In genomic region chr12:55847603-55848329, GRCh38 we compare ENCODE assay signal across 9 cellular contexts. TPM values are rescaled to one million over a fixed set of nuclear protein-coding genes. Genes with fewer than 3 reads are reported as not detected.
A peak's percentile ranks its signal among the peaks of the same experiment; 100 is the strongest.
DNase-seq lines count a peak whose midpoint lies in the region; ATAC-seq and TF ChIP-seq lines count a peak whose summit lies in the region.
"Had no signal": no experiment of that assay in that cellular context is flagged by ENCODE, and none has a peak within 500 bp of the region (broad histone marks: within the 10 kb centered on the region; RNA-seq: fewer than 3 reads in every experiment).

No MANE protein-coding gene starts in this region.

- H3K18ac ChIP-seq in mesenchymal stem cell (ENCODE audit: low read depth in 1 of 2, low read length in 2 of 2): peak overlapping the region; percentile 90

- H3K27me3 ChIP-seq in BE2C (no peaks in the 10 kb centered on the region), Peyer's patch (no peaks in the 10 kb centered on the region), mesenchymal stem cell (ENCODE audit: control insufficient read depth in 1 of 2, insufficient read depth in 1 of 2, low read length in 2 of 2) (no peaks in the 10 kb centered on the region), thyroid gland (no peaks in the 10 kb centered on the region)
- H3K27me3 ChIP-seq: cardiac muscle cell had no signal

- TF ChIP-seq CTCF in BE2C (IDR thresholded peaks at IDR 0.05; ENCODE audit: low read depth, low read length) (no peak), Peyer's patch (IDR thresholded peaks at IDR 0.05) (no peak), thyroid gland (IDR thresholded peaks at IDR 0.05) (no peak), GM13977 (IDR thresholded peaks at IDR 0.05; ENCODE audit: extremely low read depth, insufficient read depth, missing control alignments) (no peak)

- WGBS in mesenchymal stem cell: 14% methylated on average over 4 of the region's 6 CpGs
- 50 to 59% methylated on average over 6 of the region's 6 CpGs for WGBS in thyroid gland, 2 donors

- H2BK12ac ChIP-seq in mesenchymal stem cell (ENCODE audit: low read length in 2 of 2): peak overlapping the region; percentile 93 to 98

- no peak overlapping the region; the same call in 1 of the 2 replicates for H3K4me3 ChIP-seq in BE2C (ENCODE audit: low read depth, low read length)
- H3K4me3 ChIP-seq in Peyer's patch: no peak overlapping the region
- peak overlapping the region in 1 of 2 experiments; percentile 42 for H3K4me3 ChIP-seq in mesenchymal stem cell (ENCODE audit: insufficient read depth in 1 of 2, low read depth in 1 of 2, low read length in 2 of 2)
- no peak overlapping the region for H3K4me3 ChIP-seq in thyroid gland (replicated peaks in 1 of 3)
- H3K4me3 ChIP-seq: cardiac muscle cell had no signal

- H4K91ac ChIP-seq in mesenchymal stem cell (ENCODE audit: low read length): peak overlapping the region; percentile 92

- peaks cover 5% of the 10 kb centered on the region; the same call in 1 of the 2 replicates for H3K4me1 ChIP-seq in BE2C
- no peaks in the 10 kb centered on the region for H3K4me1 ChIP-seq in Peyer's patch
- H3K4me1 ChIP-seq in mesenchymal stem cell (ENCODE audit: control insufficient read depth, insufficient read depth, low read depth, low read length): peaks cover 14% of the 10 kb centered on the region
- H3K4me1 ChIP-seq in thyroid gland: peaks cover 16 to 30% of the 10 kb centered on the region in 2 donors

- H3K14ac ChIP-seq in mesenchymal stem cell (ENCODE audit: low read length in 2 of 2): no peak overlapping the region

- TF ChIP-seq POLR2A in Peyer's patch (IDR thresholded peaks at IDR 0.05): no peak
- TF ChIP-seq POLR2A in thyroid gland (IDR thresholded peaks at IDR 0.05): no peak

- in situ Hi-C loops in GM13977 (cut with MboI; ENCODE audit: low pct_unique_long_range_greater_than_20kb, low sequenced_read_pairs, unreplicated experiment): no loop called here

- no peak overlapping the region for H2AK5ac ChIP-seq in mesenchymal stem cell (ENCODE audit: low read length, severe bottlenecking)

- H2BK5ac ChIP-seq in mesenchymal stem cell (ENCODE audit: low read depth, low read length, poor library complexity, severe bottlenecking): no peak overlapping the region

- H2BK120ac ChIP-seq in mesenchymal stem cell (ENCODE audit: low read depth, low read length): peak overlapping the region; percentile 89

- H3K9ac ChIP-seq in mesenchymal stem cell (ENCODE audit: low read length): peak overlapping the region; percentile 86

- H3K4ac ChIP-seq in mesenchymal stem cell (ENCODE audit: low read depth in 1 of 2, low read length in 2 of 2): peak overlapping the region; percentile 93 to 99

- ATAC-seq in HG02973 (IDR thresholded peaks at IDR 0.05; ENCODE audit: unreplicated experiment): no peak

- H3K9me3 ChIP-seq in BE2C (no peaks in the 10 kb centered on the region), Peyer's patch (no peaks in the 10 kb centered on the region), mesenchymal stem cell (ENCODE audit: control insufficient read depth, low read length) (no peaks in the 10 kb centered on the region), thyroid gland (no peaks in the 10 kb centered on the region)

- H3K23ac ChIP-seq in mesenchymal stem cell (ENCODE audit: low read length in 2 of 2): no peak overlapping the region

- peak overlapping the region; percentile 94 for H2BK15ac ChIP-seq in mesenchymal stem cell (ENCODE audit: low read depth, poor library complexity, severe bottlenecking)

- no peak overlapping the region for H2AFZ ChIP-seq in mesenchymal stem cell (ENCODE audit: low read depth, low read length)

- intact Hi-C loops in thyroid gland (cut with DNase I): no loop called here

- no peaks in the 10 kb centered on the region for H3K36me3 ChIP-seq in BE2C
- no peaks in the 10 kb centered on the region for H3K36me3 ChIP-seq in Peyer's patch
- H3K36me3 ChIP-seq in mesenchymal stem cell (ENCODE audit: control insufficient read depth in 1 of 2, insufficient read depth in 2 of 2, low read depth in 1 of 2, low read length in 2 of 2): no peaks in the 10 kb centered on the region
- no peaks in the 10 kb centered on the region for H3K36me3 ChIP-seq in thyroid gland
- H3K36me3 ChIP-seq: cardiac muscle cell had no signal

- H3K27ac ChIP-seq in Peyer's patch (peak overlapping the region; percentile 67 to 90 (median 86)), mesenchymal stem cell (ENCODE audit: low read length, poor library complexity, severe bottlenecking) (no peak overlapping the region), thyroid gland (peak overlapping the region; percentile 78 to 88 (median 87))
- H3K27ac ChIP-seq: cardiac muscle cell had no signal

- H3K79me1 ChIP-seq in mesenchymal stem cell (replicated peaks; ENCODE audit: low read length, poor library complexity, severe bottlenecking): no peaks in the 10 kb centered on the region

- H4K8ac ChIP-seq in mesenchymal stem cell (ENCODE audit: low read length): peak overlapping the region; percentile 21

- H3K4me2 ChIP-seq in mesenchymal stem cell (ENCODE audit: low read length, poor library complexity, severe bottlenecking): peak overlapping the region; percentile 2

- DNase-seq in BE2C (peak; percentile 78), Peyer's patch (peak; percentile 48 to 88 (median 64)), dedifferentiated amniotic fluid mesenchymal stem cell (ENCODE audit: extremely low spot score) (peak; percentile 97), mesenchymal stem cell (peak; percentile 100), thyroid gland (peak; percentile 49 to 61), GM13977 (ENCODE audit: low spot score) (no peak), NCI-H187 (lab: John Stamatoyannopoulos, UW) (no peak)

RNA-seq across cellular contexts. Expression of gene MMP19, which starts 5.0 kb away (rescaled TPM):
- polyA plus RNA-seq in BE2C (2012; ENCODE audit: insufficient read depth, insufficient read length, low read depth): not detected
- 10 to 100 TPM in 1 of 4 donors, 1 to 10 TPM in 3; 3.3 to 44.6 (median 5.2) TPM for total RNA-seq in Peyer's patch
- polyA plus RNA-seq in mesenchymal stem cell (2013, experiment 1 of 2): 34.3 TPM
- 34.4 TPM for polyA plus RNA-seq in mesenchymal stem cell (2013, experiment 2 of 2)
- total RNA-seq in thyroid gland: 1 to 10 TPM; 2.3 to 4.2 (median 3.4) TPM
- total RNA-seq: cardiac muscle cell had no signal

RNA-seq across cellular contexts. Expression of gene DNAJC14, which starts 18.4 kb away (rescaled TPM):
- 52.2 TPM for polyA plus RNA-seq in BE2C (2012; ENCODE audit: insufficient read depth, insufficient read length, low read depth)
- total RNA-seq in Peyer's patch (10 to 100 TPM; 35.4 to 43.4 (median 43.0) TPM), thyroid gland (10 to 100 TPM; 39.6 to 49.0 (median 45.1) TPM)
- polyA plus RNA-seq in mesenchymal stem cell (2013, experiment 1 of 2): 18.5 TPM
- polyA plus RNA-seq in mesenchymal stem cell (2013, experiment 2 of 2): 19.4 TPM

RNA-seq across cellular contexts. Expression of gene ORMDL2, which starts 29.9 kb away (rescaled TPM):
- polyA plus RNA-seq in BE2C (2012; ENCODE audit: insufficient read depth, insufficient read length, low read depth): 92.8 TPM
- total RNA-seq in Peyer's patch (10 to 100 TPM in 3 of 4 donors, 1 to 10 TPM in 1; 5.0 to 31.2 (median 24.2) TPM), thyroid gland (10 to 100 TPM; 17.7 to 39.2 (median 23.4) TPM)
- 78.3 TPM for polyA plus RNA-seq in mesenchymal stem cell (2013, experiment 1 of 2)
- polyA plus RNA-seq in mesenchymal stem cell (2013, experiment 2 of 2): 86.1 TPM

RNA-seq across cellular contexts. Expression of gene SARNP, which starts 30.2 kb away (rescaled TPM):
- 132 TPM for polyA plus RNA-seq in BE2C (2012; ENCODE audit: insufficient read depth, insufficient read length, low read depth)
- total RNA-seq in Peyer's patch: 10 to 100 TPM; 21.9 to 60.2 (median 44.9) TPM
- polyA plus RNA-seq in mesenchymal stem cell (2013, experiment 1 of 2): 184 TPM
- 201 TPM for polyA plus RNA-seq in mesenchymal stem cell (2013, experiment 2 of 2)
- 10 to 100 TPM; 33.6 to 61.0 (median 52.3) TPM for total RNA-seq in thyroid gland

Comparison
In these comparisons a context has a peak if more than half of its experiments do, and no peak if none do; other contexts are left out.
1. DNase-seq: peak in BE2C (single experiment), Peyer's patch (3 of 3), dedifferentiated amniotic fluid mesenchymal stem cell (single experiment), mesenchymal stem cell (single experiment) and thyroid gland (2 of 2); none in GM13977 (single experiment) and NCI-H187 (0 of 2).